ENCODE assay signal across 9 cellular contexts in genomic region chr12:130335517-130336392, GRCh38. TPM values are rescaled to one million over a fixed set of nuclear protein-coding genes. Genes with fewer than 3 reads are reported as not detected.
DNase-seq lines count a peak whose midpoint lies in the region; ATAC-seq, FAIRE-seq and TF ChIP-seq lines count a peak whose summit lies in the region.
"Had no signal": no experiment of that assay in that cellular context is flagged by ENCODE, and none has a peak within 500 bp of the region (broad histone marks: within the 10 kb centered on the region; RNA-seq: fewer than 3 reads in every experiment).

No MANE protein-coding gene starts in this region.

- H3K4me3 Mint-ChIP-seq in type B pancreatic cell: no peak overlapping the region

- intact Hi-C loops in kidney (cut with DNase I): loop anchor here (5.0 kb wide), 1 partner anchor 288 kb away; no protein-coding TSS in a partner anchor

- no peak for ATAC-seq in HG03045 (IDR thresholded peaks at IDR 0.05; ENCODE audit: unreplicated experiment)
- ATAC-seq in GM19467 (IDR thresholded peaks at IDR 0.05; ENCODE audit: unreplicated experiment): no peak

- no peak overlapping the region for H3K9ac ChIP-seq in kidney (ENCODE audit: low read length in 2 of 2)

- H3K27ac ChIP-seq in kidney (ENCODE audit: low read depth in 2 of 2, low read length in 2 of 2): no peak overlapping the region

- DNase-seq in COLO668 (lab: John Stamatoyannopoulos, UW; ENCODE audit: unreplicated experiment) (peak; percentile 57), GM19238 (ENCODE audit: insufficient read length, low spot score) (peak; percentile 16), NCI-H2196 (lab: John Stamatoyannopoulos, UW; ENCODE audit: unreplicated experiment) (peak; percentile 76), astrocyte of the hippocampus (ENCODE audit: low read depth, low spot score) (peak; percentile 72), kidney (no peak), type B pancreatic cell (ENCODE audit: extremely low spot score, unreplicated experiment) (no peak)

- peak; percentile 50 for FAIRE-seq in kidney (lab: Jason Lieb, UNC)

- H3K27ac Mint-ChIP-seq in type B pancreatic cell: no peak overlapping the region

- H3K27me3 Mint-ChIP-seq in type B pancreatic cell: peaks cover 39% of the 10 kb centered on the region

- no peak overlapping the region for H3K4me3 ChIP-seq in kidney (ENCODE audit: low read length in 2 of 2)

- no peaks in the 10 kb centered on the region for H3K4me1 ChIP-seq in kidney (ENCODE audit: control insufficient read depth in 1 of 2, insufficient read depth in 1 of 2, low read depth in 1 of 2, low read length in 2 of 2)

- peak; percentile 79 for TF ChIP-seq CTCF in kidney (IDR thresholded peaks at IDR 0.05; ENCODE audit: borderline replicate concordance, extremely low read depth, insufficient read depth)
- TF ChIP-seq CTCF in type B pancreatic cell (conservative IDR thresholded peaks at IDR 0.05): peak; percentile 91

- no peaks in the 10 kb centered on the region for H3K4me1 Mint-ChIP-seq in type B pancreatic cell (ENCODE audit: unreplicated experiment)

- H3K36me3 Mint-ChIP-seq in type B pancreatic cell: no peaks in the 10 kb centered on the region

- H3K36me3 ChIP-seq in kidney (ENCODE audit: control insufficient read depth in 1 of 2, insufficient read depth in 2 of 2, low read length in 2 of 2): no peaks in the 10 kb centered on the region

- H3K9me3 Mint-ChIP-seq in type B pancreatic cell: no peaks in the 10 kb centered on the region

- H3K9me3 ChIP-seq in kidney (ENCODE audit: control insufficient read depth in 1 of 2, low read length in 2 of 2): no peaks in the 10 kb centered on the region

RNA-seq across cellular contexts. Expression of gene PIWIL1, which starts 1.9 kb away (rescaled TPM):
- 0.31 TPM for total RNA-seq in kidney
- polyA plus RNA-seq in kidney (ENCODE audit: insufficient read depth, low read depth, low replicate concordance): 0.15 TPM
- total RNA-seq in type B pancreatic cell (ENCODE audit: low replicate concordance): not detected in 2 replicates
- total RNA-seq: T-helper 1 cell treated with Interleukin-12 subunit alpha and Interleukin-12 subunit beta and Interleukin-4 antibody, amounts not matched to agents 30 ng/mL and 1 ng/mL, for 36 hours had no signal

Comparison
In these comparisons a context has a peak if more than half of its experiments do, and no peak if none do; other contexts are left out.
1. DNase-seq: peak in COLO668 (single experiment), GM19238 (single experiment), NCI-H2196 (single experiment) and astrocyte of the hippocampus (single experiment); none in kidney (single experiment) and type B pancreatic cell (single experiment).